ENCODE assay signal across 8 cellular contexts in the genomic region with DNA sequence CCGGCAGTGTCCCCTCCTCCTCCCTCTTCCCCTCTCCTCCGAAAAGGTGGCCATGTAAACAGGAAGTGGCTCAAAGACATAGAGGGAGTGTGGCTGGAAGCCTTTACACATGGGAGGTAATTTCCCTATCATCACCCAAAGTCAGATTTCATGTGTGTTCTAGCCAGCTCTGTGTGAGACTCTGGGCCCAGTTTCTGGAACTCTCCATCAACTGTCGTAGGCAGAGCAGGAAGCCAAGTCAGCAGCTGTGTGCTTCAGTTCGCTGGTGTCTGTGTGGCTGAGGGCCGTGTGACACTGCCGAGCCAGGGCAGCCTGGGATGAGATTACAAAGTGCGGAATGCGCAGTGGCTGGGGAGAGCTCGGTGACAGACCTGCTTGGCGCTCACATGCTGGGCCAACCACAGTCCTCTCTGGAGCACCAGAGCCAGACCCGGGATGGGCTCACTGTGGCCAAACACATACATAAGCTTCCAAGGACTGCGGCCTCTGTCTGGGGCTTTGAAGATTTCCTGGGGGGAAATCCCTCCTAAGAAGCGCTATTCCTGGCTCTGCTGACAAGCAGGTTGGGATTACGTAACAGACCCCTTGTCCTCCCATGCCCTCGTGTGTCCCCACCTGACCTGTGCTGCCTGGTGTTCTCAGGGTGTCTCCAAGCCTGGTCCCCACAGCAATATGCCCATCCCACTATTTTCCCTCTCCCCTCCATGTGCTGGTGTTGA. TPM values are rescaled to one million over a fixed set of nuclear protein-coding genes. Genes with fewer than 3 reads are reported as not detected.
DNase-seq lines count a peak whose midpoint lies in the region; ATAC-seq and TF ChIP-seq lines count a peak whose summit lies in the region.

No MANE protein-coding gene starts in this region.

- H3K36me3 Mint-ChIP-seq in Caco-2 (ENCODE audit: insufficient read depth, unreplicated experiment): peaks cover 5% of the 10 kb centered on the region
- H3K36me3 Mint-ChIP-seq in natural killer cell: no peaks in the 10 kb centered on the region

- H3K4me3 ChIP-seq in Caco-2 (ENCODE audit: low read depth, low read length) (no peak overlapping the region), parathyroid adenoma (ENCODE audit: low read depth, low read length) (no peak overlapping the region), PC-3 (ENCODE audit: low read length) (no peak overlapping the region)

- no peak overlapping the region for H3K27ac ChIP-seq in foreskin keratinocyte
- H3K27ac ChIP-seq in parathyroid adenoma: peak overlapping the region; percentile 94
- H3K27ac ChIP-seq in PC-3 (ENCODE audit: low read length): no peak overlapping the region

- H3K4me1 Mint-ChIP-seq in Caco-2 (ENCODE audit: low read depth, unreplicated experiment) (peaks cover 16% of the 10 kb centered on the region), natural killer cell (peaks cover 34 to 58% of the 10 kb centered on the region in 2 donors)

- no peaks in the 10 kb centered on the region for H3K27me3 Mint-ChIP-seq in Caco-2 (ENCODE audit: insufficient read depth, unreplicated experiment)
- H3K27me3 Mint-ChIP-seq in natural killer cell (ENCODE audit: low read depth in 2 of 2): peaks cover 0 to 11% of the 10 kb centered on the region in 2 donors

- peak; percentile 58 to 63 for DNase-seq in Caco-2
- DNase-seq in SHP77 (lab: John Stamatoyannopoulos, UW): peak; percentile 56 to 68
- no peak for DNase-seq in foreskin keratinocyte
- no peak for DNase-seq in PC-3
- no peak for DNase-seq in natural killer cell
- DNase-seq in NCI-H1694 (lab: John Stamatoyannopoulos, UW): no peak

- CTCF ChIA-PET in Caco-2 (lab: Charles Lee) (interaction anchor here (1.6 kb wide), 1 partner anchor 121 kb away, joined by 5 read pairs; no protein-coding TSS in a partner anchor), PC-3 (lab: Charles Lee) (no interaction called here)

- intact Hi-C loops in Caco-2 (cut with micrococcal nuclease; ENCODE audit: unreplicated experiment) (no loop called here), PC-3 (cut with micrococcal nuclease) (no loop called here), natural killer cell (cut with micrococcal nuclease) (no loop called here)

- H3K4me2 ChIP-seq in parathyroid adenoma (ENCODE audit: low read length) (no peak overlapping the region), PC-3 (ENCODE audit: low read length) (no peak overlapping the region)

- H3K36me3 ChIP-seq in Caco-2 (ENCODE audit: control insufficient read depth, insufficient read depth, low read length): no peaks in the 10 kb centered on the region
- H3K36me3 ChIP-seq in parathyroid adenoma (ENCODE audit: control insufficient read depth, insufficient read depth, low read length): no peaks in the 10 kb centered on the region
- no peaks in the 10 kb centered on the region for H3K36me3 ChIP-seq in PC-3 (ENCODE audit: low read depth, low read length)

- H3K9me3 ChIP-seq in Caco-2 (no peaks in the 10 kb centered on the region), parathyroid adenoma (ENCODE audit: control insufficient read depth, low read length) (no peaks in the 10 kb centered on the region), PC-3 (ENCODE audit: low read length) (no peaks in the 10 kb centered on the region)

- peak overlapping the region; percentile 5 for H3K27ac Mint-ChIP-seq in Caco-2 (ENCODE audit: unreplicated experiment)
- H3K27ac Mint-ChIP-seq in natural killer cell: no peak overlapping the region

- H3K4me3 Mint-ChIP-seq in Caco-2 (ENCODE audit: unreplicated experiment): no peak overlapping the region
- H3K4me3 Mint-ChIP-seq in natural killer cell: no peak overlapping the region

- no peaks in the 10 kb centered on the region for H4K20me1 ChIP-seq in PC-3 (ENCODE audit: low read length)

- no peaks in the 10 kb centered on the region for H3K9me2 ChIP-seq in PC-3 (replicated peaks; ENCODE audit: low read length)

- no TSS peak for BruUV-seq in Caco-2 (replicated peaks; lab: Mats Ljungman, UMichigan)
- no TSS peak for BruUV-seq in PC-3 (replicated peaks; lab: Mats Ljungman, UMichigan)

- TF ChIP-seq CTCF in Caco-2 (IDR thresholded peaks at IDR 0.05; ENCODE audit: insufficient read depth in 1 of 2, low read depth in 1 of 2, low read length in 1 of 2, severe bottlenecking in 1 of 2, unreplicated experiment in 1 of 2) (no peak), foreskin keratinocyte (conservative IDR thresholded peaks at IDR 0.05) (no peak), parathyroid adenoma (IDR thresholded peaks at IDR 0.05) (no peak), PC-3 (conservative IDR thresholded peaks at IDR 0.05; ENCODE audit: low read depth, low read length) (no peak), natural killer cell (IDR thresholded peaks at IDR 0.05) (no peak)

- POLR2A ChIA-PET in Caco-2 (lab: Charles Lee) (no interaction called here), PC-3 (lab: Charles Lee; ENCODE audit: unreplicated experiment) (no interaction called here)

- H2AFZ ChIP-seq in parathyroid adenoma (peak overlapping the region; percentile 92), PC-3 (ENCODE audit: low read length) (no peak overlapping the region)

- H3K9ac ChIP-seq in parathyroid adenoma: no peak overlapping the region
- no peak overlapping the region for H3K9ac ChIP-seq in PC-3 (ENCODE audit: low read length)

- ATAC-seq in foreskin keratinocyte: peak; percentile 7
- no peak for ATAC-seq in PC-3
- no peak for ATAC-seq in natural killer cell
- ATAC-seq in HG02623 (IDR thresholded peaks at IDR 0.05; ENCODE audit: unreplicated experiment): no peak

- H3K79me2 ChIP-seq in parathyroid adenoma (no peaks in the 10 kb centered on the region), PC-3 (ENCODE audit: low read length) (no peaks in the 10 kb centered on the region)

- H3K27me3 ChIP-seq in Caco-2 (replicated peaks; ENCODE audit: control insufficient read depth, insufficient read depth, low read length) (no peaks in the 10 kb centered on the region), foreskin keratinocyte (no peaks in the 10 kb centered on the region), parathyroid adenoma (ENCODE audit: control insufficient read depth, insufficient read depth, low read length) (no peaks in the 10 kb centered on the region), PC-3 (ENCODE audit: low read length) (no peaks in the 10 kb centered on the region)

- peaks cover 14% of the 10 kb centered on the region; the same call in 1 of the 2 replicates for H3K4me1 ChIP-seq in Caco-2
- H3K4me1 ChIP-seq in foreskin keratinocyte: peaks cover 4% of the 10 kb centered on the region
- peaks cover 54% of the 10 kb centered on the region for H3K4me1 ChIP-seq in parathyroid adenoma
- H3K4me1 ChIP-seq in PC-3 (ENCODE audit: insufficient read depth, low read length): no peaks in the 10 kb centered on the region

- no peaks in the 10 kb centered on the region for H3F3A ChIP-seq in PC-3 (ENCODE audit: low read length, unreplicated experiment)

- H3K9me3 Mint-ChIP-seq in Caco-2 (ENCODE audit: unreplicated experiment) (no peaks in the 10 kb centered on the region), natural killer cell (no peaks in the 10 kb centered on the region)

RNA-seq across cellular contexts. Expression of gene UMPS, which starts 50.7 kb away (rescaled TPM):
- 59.3 and 62.9 TPM in 2 replicates for total RNA-seq in Caco-2 (2022)
- total RNA-seq in foreskin keratinocyte: 44.9 and 45.1 TPM in 2 replicates
- 52.7 and 57.5 TPM in 2 replicates for polyA plus RNA-seq in foreskin keratinocyte
- 38.4 and 63.5 TPM in 2 replicates for total RNA-seq in PC-3 (2014; rRNA removed)
- 10 to 100 TPM in 2 of 3 donors, 1 to 10 TPM in 1; 9.1 to 21.2 (median 12.2) TPM for total RNA-seq in natural killer cell

Comparison
In these comparisons a context has a peak if more than half of its experiments do, and no peak if none do; other contexts are left out.
1. DNase-seq: peak in Caco-2 (2 of 2) and SHP77 (2 of 2); none in foreskin keratinocyte (0 of 2), PC-3 (single experiment), natural killer cell (single experiment) and NCI-H1694 (single experiment).